ENCODE assay signal across 18 cellular contexts in the genomic region with DNA sequence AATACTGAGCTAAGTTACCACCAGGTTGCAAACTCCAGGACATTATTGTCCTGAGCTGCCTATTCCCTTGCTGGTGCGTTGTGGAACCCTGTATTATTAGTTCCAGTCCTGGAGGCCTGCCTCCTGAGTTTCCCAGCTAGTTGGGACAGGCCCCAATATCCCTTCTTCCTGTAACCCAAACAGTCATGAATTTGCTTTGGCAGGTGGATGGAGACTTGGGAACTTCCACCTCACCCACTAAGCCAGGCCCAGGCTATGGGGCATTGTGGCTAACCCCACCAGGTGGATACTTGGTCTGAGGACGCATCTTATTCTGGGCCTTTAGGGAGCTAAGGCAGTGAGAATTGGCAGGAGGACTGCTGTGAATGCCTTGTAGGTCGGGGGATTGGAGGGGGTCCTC. TPM values are rescaled to one million over a fixed set of nuclear protein-coding genes. Genes with fewer than 3 reads are reported as not detected.
DNase-seq lines count a peak whose midpoint lies in the region; ATAC-seq, FAIRE-seq and TF ChIP-seq lines count a peak whose summit lies in the region.
"Had no signal": no experiment of that assay in that cellular context is flagged by ENCODE, and none has a peak within 500 bp of the region (broad histone marks: within the 10 kb centered on the region; RNA-seq: fewer than 3 reads in every experiment).

No MANE protein-coding gene starts in this region.

- no peak for TF ChIP-seq CTCF in Caco-2 (IDR thresholded peaks at IDR 0.05; ENCODE audit: insufficient read depth in 1 of 2, low read depth in 1 of 2, low read length in 1 of 2, severe bottlenecking in 1 of 2, unreplicated experiment in 1 of 2)
- no peak for TF ChIP-seq CTCF in K562 (IDR thresholded peaks at IDR 0.05 in 2 of 3, conservative IDR thresholded peaks at IDR 0.05 in 1 of 3; ENCODE audit: insufficient read depth in 2 of 3, low read depth in 1 of 3, low read length in 3 of 3)
- TF ChIP-seq CTCF in natural killer cell (IDR thresholded peaks at IDR 0.05): no peak
- TF ChIP-seq CTCF in GM13977 (IDR thresholded peaks at IDR 0.05; ENCODE audit: extremely low read depth, insufficient read depth, missing control alignments): no peak

- H3K9me1 ChIP-seq in K562 (ENCODE audit: control insufficient read depth, insufficient read depth, low read length): peaks cover 10% of the 10 kb centered on the region

- no peaks in the 10 kb centered on the region for H3K9me3 Mint-ChIP-seq in Caco-2 (ENCODE audit: unreplicated experiment)
- H3K9me3 Mint-ChIP-seq in natural killer cell: no peaks in the 10 kb centered on the region
- H3K9me3 Mint-ChIP-seq: activated naive CD4-positive, alpha-beta T cell treated with anti-CD3 and anti-CD28 coated beads for 36 hours had no signal

- ATAC-seq in K562 (peak; percentile 29), natural killer cell (no peak), HG03108 (IDR thresholded peaks at IDR 0.05; ENCODE audit: unreplicated experiment) (no peak), HG02884 (IDR thresholded peaks at IDR 0.05; ENCODE audit: unreplicated experiment) (no peak)
- no peak for ATAC-seq in activated CD4-positive, CD25-positive, alpha-beta regulatory T cell treated with anti-CD3 and anti-CD28 coated beads, Interleukin-2, amount 50 U/mL, for 24 hours

- no peak for TF ChIP-seq EP300 in K562 (IDR thresholded peaks at IDR 0.05; ENCODE audit: low read length)

- intact Hi-C loops in Caco-2 (cut with micrococcal nuclease; ENCODE audit: unreplicated experiment): no loop called here
- intact Hi-C loops in K562 (cut with micrococcal nuclease): loop anchor here (10.0 kb wide), 1 partner anchor 54 kb away; a partner anchor contains a TSS
- intact Hi-C loops in natural killer cell (cut with micrococcal nuclease): no loop called here

- H3K4me1 ChIP-seq in Caco-2 (peaks cover 54% of the 10 kb centered on the region), K562 (replicated peaks in 1 of 2; ENCODE audit: control insufficient read depth in 2 of 2, insufficient read depth in 2 of 2, low read length in 2 of 2) (peaks cover 10 to 14% of the 10 kb centered on the region in 2 experiments; a peak in 4 of 5 replicates)
- H3K4me1 ChIP-seq: neural progenitor cell had no signal

- H3K4me1 Mint-ChIP-seq in Caco-2 (ENCODE audit: low read depth, unreplicated experiment) (peaks cover 6% of the 10 kb centered on the region), natural killer cell (peaks cover 13 to 19% of the 10 kb centered on the region in 2 donors)
- H3K4me1 Mint-ChIP-seq: neural progenitor cell had no signal

- H3K4me3 ChIP-seq in Caco-2 (ENCODE audit: low read depth, low read length): no peak overlapping the region
- H3K4me3 ChIP-seq in K562: no peak overlapping the region
- H3K4me3 ChIP-seq: neural progenitor cell, PC-9, thoracic aorta had no signal

- in situ Hi-C loops in K562 (cut with MboI): no loop called here
- in situ Hi-C loops in GM13977 (cut with MboI; ENCODE audit: low pct_unique_long_range_greater_than_20kb, low sequenced_read_pairs, unreplicated experiment): no loop called here

- H3K27ac Mint-ChIP-seq in Caco-2 (ENCODE audit: unreplicated experiment): no peak overlapping the region
- H3K27ac Mint-ChIP-seq in natural killer cell: peak overlapping the region; percentile 76 to 78
- H3K27ac Mint-ChIP-seq: neural progenitor cell had no signal

- H3K4me3 Mint-ChIP-seq in Caco-2 (ENCODE audit: unreplicated experiment): peak overlapping the region; percentile 46
- H3K4me3 Mint-ChIP-seq in natural killer cell: no peak overlapping the region
- H3K4me3 Mint-ChIP-seq: activated naive CD4-positive, alpha-beta T cell treated with anti-CD3 and anti-CD28 coated beads for 36 hours; neural progenitor cell had no signal

- H4K20me1 ChIP-seq in K562 (replicated peaks; ENCODE audit: control insufficient read depth, insufficient read depth, low read length): peaks cover 15% of the 10 kb centered on the region; the same call in 1 of the 2 replicates

- no peak overlapping the region for H3K9ac ChIP-seq in K562 (ENCODE audit: insufficient read depth in 1 of 2, low read depth in 2 of 2, low read length in 2 of 2)
- H3K9ac ChIP-seq: neural progenitor cell had no signal

- no peaks in the 10 kb centered on the region for H3K27me3 Mint-ChIP-seq in Caco-2 (ENCODE audit: insufficient read depth, unreplicated experiment)
- no peaks in the 10 kb centered on the region for H3K27me3 Mint-ChIP-seq in natural killer cell (ENCODE audit: low read depth in 2 of 2)

- H2AFZ ChIP-seq in K562 (ENCODE audit: low read depth, low read length): no peak overlapping the region
- H2AFZ ChIP-seq: neural progenitor cell, PC-9 had no signal

- no peak for FAIRE-seq in K562 (lab: Jason Lieb, UNC)
- FAIRE-seq: TTC549 had no signal

- H3K27ac ChIP-seq in K562 (ENCODE audit: extremely low read depth, low read depth, low read length): no peak overlapping the region
- H3K27ac ChIP-seq: neural progenitor cell, PC-9, thoracic aorta had no signal

- H3K36me3 Mint-ChIP-seq in Caco-2 (ENCODE audit: insufficient read depth, unreplicated experiment): peaks cover 55% of the 10 kb centered on the region
- no peaks in the 10 kb centered on the region for H3K36me3 Mint-ChIP-seq in natural killer cell

- POLR2A ChIA-PET in Caco-2 (lab: Charles Lee) (no interaction called here), HEK293T (lab: Yijun Ruan, JAX) (interaction anchor here (0.9 to 1.6 kb wide), 4 partner anchors 9 to 158 kb away, joined by 3 to 4 read pairs (median 4); no protein-coding TSS in a partner anchor), K562 (lab: Yijun Ruan, JAX) (interaction anchor here (0.5 to 1.8 kb wide), 6 partner anchors 11 to 1460 kb away, joined by 3 to 8 read pairs (median 3); no protein-coding TSS in a partner anchor)

- peaks cover 34% of the 10 kb centered on the region for H3K79me2 ChIP-seq in K562 (ENCODE audit: control insufficient read depth, insufficient read depth, low read length)

- no TSS peak for BruUV-seq in Caco-2 (replicated peaks; lab: Mats Ljungman, UMichigan)
- no TSS peak for BruUV-seq in K562 (replicated peaks; lab: Mats Ljungman, UMichigan)

- H3K4me2 ChIP-seq in K562 (ENCODE audit: insufficient read depth, low read length): no peak overlapping the region
- H3K4me2 ChIP-seq: neural progenitor cell, PC-9 had no signal

- DNase-seq in Caco-2 (no peak), HEK293T (ENCODE audit: extremely low spot score) (peak; percentile 3), K562 (ENCODE audit: extremely low read depth in 1 of 4, low spot score in 3 of 4) (no peak), natural killer cell (no peak), GM13977 (ENCODE audit: low spot score) (no peak)
- DNase-seq: activated naive CD4-positive, alpha-beta T cell treated with anti-CD3 and anti-CD28 coated beads for 36 hours; KG1; NCI-H1092; NCI-H2107; NCI-H526; PC-9; SW 1271 had no signal

- CTCF ChIA-PET in Caco-2 (lab: Charles Lee): no interaction called here
- CTCF ChIA-PET in HEK293T (lab: Yijun Ruan, JAX): no interaction called here
- CTCF ChIA-PET in K562 (lab: Yijun Ruan, JAX; ENCODE audit: low intra/inter-chr PET ratio): no interaction called here

- TF ChIP-seq RAD21 in K562 (CRISPR knock-in tag; conservative IDR thresholded peaks at IDR 0.05 in 1 of 2, IDR thresholded peaks at IDR 0.05 in 1 of 2): no peak

- 81% methylated on average over 3 of the region's 3 CpGs for WGBS in K562 (ENCODE audit: insufficient coverage, low coverage, missing lambda C conversion rate)

- TF ChIP-seq POLR2A in K562 (conservative IDR thresholded peaks at IDR 0.05): no peak

- H3K9me3 ChIP-seq in Caco-2: no peaks in the 10 kb centered on the region
- H3K9me3 ChIP-seq in K562 (replicated peaks; ENCODE audit: control insufficient read depth, insufficient read depth, low read depth, low read length): no peaks in the 10 kb centered on the region
- H3K9me3 ChIP-seq: thoracic aorta had no signal

- H3K36me3 ChIP-seq in Caco-2 (ENCODE audit: control insufficient read depth, insufficient read depth, low read length): peaks cover 9% of the 10 kb centered on the region
- H3K36me3 ChIP-seq in K562 (ENCODE audit: control insufficient read depth, insufficient read depth, low read length): peaks cover 47% of the 10 kb centered on the region

- no peaks in the 10 kb centered on the region for H3K27me3 ChIP-seq in Caco-2 (replicated peaks; ENCODE audit: control insufficient read depth, insufficient read depth, low read length)
- H3K27me3 ChIP-seq in K562 (ENCODE audit: control insufficient read depth in 2 of 2, insufficient read depth in 2 of 2, low read length in 2 of 2): no peaks in the 10 kb centered on the region
- H3K27me3 ChIP-seq: neural progenitor cell had no signal

RNA-seq across cellular contexts. Expression of a gene that starts 5.0 kb away (rescaled TPM):
- total RNA-seq in Caco-2 (2022) (233 and 264 TPM in 2 replicates), K562 (2014; rRNA removed) (136 and 164 TPM in 2 replicates), K562 (2014; rRNA removed; fragmentation: Illumina TruSeq; extraction: Trizol) (272 and 376 TPM in 2 replicates), K562 (2015; rRNA removed; fragmentation: Illumina TruSeq; extraction: Trizol) (221 and 223 TPM in 2 replicates), K562 (2021) (148 and 187 TPM in 2 replicates), natural killer cell (100 to 1,000 TPM; 356 to 419 (median 366) TPM)
- 281 and 417 TPM in 2 replicates for total RNA-seq in K562 (2011; cell fraction: chromatin; rRNA removed; ENCODE audit: low replicate concordance)
- total RNA-seq in K562 (2011; cell fraction: nucleolus; rRNA removed): 299 and 322 TPM in 2 replicates
- 302 and 316 TPM in 2 replicates for total RNA-seq in K562 (2011; cell fraction: nucleoplasm; rRNA removed)
- polyA plus RNA-seq in K562 (2011; rRNA removed) (194 and 209 TPM in 2 replicates), K562 (2014; fragmentation: Illumina TruSeq; extraction: Trizol) (221 and 255 TPM in 2 replicates), K562 (2014; fragmentation: Nextera tagmentation; extraction: Ambion mirVana) (10 to 100 TPM; 70.3 to 97.1 TPM), K562 (2014; rRNA removed) (246 and 259 TPM in 2 replicates)
- polyA plus RNA-seq in K562 (2011; cell fraction: cytosol; rRNA removed): 115 and 202 TPM in 2 replicates
- polyA plus RNA-seq in K562 (2011; cell fraction: nucleus; rRNA removed): 205 and 262 TPM in 2 replicates
- 193 and 291 TPM in 2 replicates for polyA plus RNA-seq in K562 (2012)
- 284 and 313 TPM in 2 replicates for polyA minus RNA-seq in K562 (2011; rRNA and poly(A)+ RNA removed)
- polyA minus RNA-seq in K562 (2011; cell fraction: cytosol; rRNA and poly(A)+ RNA removed): 86.3 and 98.5 TPM in 2 replicates
- polyA minus RNA-seq in K562 (2011; cell fraction: nucleus; rRNA and poly(A)+ RNA removed): 124 and 190 TPM in 2 replicates

RNA-seq across cellular contexts. Expression of a gene that starts 18.0 kb away (rescaled TPM):
- 41.8 and 46.5 TPM in 2 replicates for total RNA-seq in Caco-2 (2022)
- 81.3 and 231 TPM in 2 replicates for total RNA-seq in K562 (2011; cell fraction: chromatin; rRNA removed; ENCODE audit: low replicate concordance)
- 191 and 205 TPM in 2 replicates for total RNA-seq in K562 (2011; cell fraction: nucleolus; rRNA removed)
- 102 and 125 TPM in 2 replicates for total RNA-seq in K562 (2011; cell fraction: nucleoplasm; rRNA removed)
- total RNA-seq in K562 (2014; rRNA removed): 38.7 and 76.8 TPM in 2 replicates
- total RNA-seq in K562 (2014; rRNA removed; fragmentation: Illumina TruSeq; extraction: Trizol): 10.8 and 17.1 TPM in 2 replicates
- 27.3 and 31.4 TPM in 2 replicates for total RNA-seq in K562 (2015; rRNA removed; fragmentation: Illumina TruSeq; extraction: Trizol)
- total RNA-seq in K562 (2021): 64.7 and 70.5 TPM in 2 replicates
- polyA plus RNA-seq in K562 (2011; rRNA removed): 36.4 and 76.3 TPM in 2 replicates
- 94.9 and 138 TPM in 2 replicates for polyA plus RNA-seq in K562 (2011; cell fraction: cytosol; rRNA removed)
- polyA plus RNA-seq in K562 (2011; cell fraction: nucleus; rRNA removed): 246 and 327 TPM in 2 replicates
- 154 and 236 TPM in 2 replicates for polyA plus RNA-seq in K562 (2012)
- polyA plus RNA-seq in K562 (2014; fragmentation: Illumina TruSeq; extraction: Trizol): 30.4 and 54.9 TPM in 2 replicates
- polyA plus RNA-seq in K562 (2014; fragmentation: Nextera tagmentation; extraction: Ambion mirVana): 10 to 100 TPM in 1 of 2 experiments, 1 to 10 TPM in 1; 7.4 to 16.0 TPM
- 49.1 and 73.2 TPM in 2 replicates for polyA plus RNA-seq in K562 (2014; rRNA removed)
- polyA minus RNA-seq in K562 (2011; rRNA and poly(A)+ RNA removed): 25.8 and 28.7 TPM in 2 replicates
- 32.3 and 69.8 TPM in 2 replicates for polyA minus RNA-seq in K562 (2011; cell fraction: cytosol; rRNA and poly(A)+ RNA removed)
- polyA minus RNA-seq in K562 (2011; cell fraction: nucleus; rRNA and poly(A)+ RNA removed): 37.7 and 74.4 TPM in 2 replicates
- total RNA-seq in natural killer cell: 10 to 100 TPM; 52.5 to 62.9 (median 60.2) TPM

RNA-seq across cellular contexts. Expression of a gene that starts 39.7 kb away (rescaled TPM):
- 9.3 and 11.1 TPM in 2 replicates for total RNA-seq in Caco-2 (2022)
- 11.5 and 26.2 TPM in 2 replicates for total RNA-seq in K562 (2011; cell fraction: chromatin; rRNA removed; ENCODE audit: low replicate concordance)
- total RNA-seq in K562 (2011; cell fraction: nucleolus; rRNA removed): 15.1 and 16.5 TPM in 2 replicates
- total RNA-seq in K562 (2011; cell fraction: nucleoplasm; rRNA removed): 11.6 and 13.7 TPM in 2 replicates
- total RNA-seq in K562 (2014; rRNA removed): 5.4 and 6.7 TPM in 2 replicates
- 0.87 and 0.96 TPM in 2 replicates for total RNA-seq in K562 (2014; rRNA removed; fragmentation: Illumina TruSeq; extraction: Trizol)
- 1.5 and 2.0 TPM in 2 replicates for total RNA-seq in K562 (2015; rRNA removed; fragmentation: Illumina TruSeq; extraction: Trizol)
- 9.5 and 10.6 TPM in 2 replicates for total RNA-seq in K562 (2021)
- polyA plus RNA-seq in K562 (2011; rRNA removed): 3.9 and 7.1 TPM in 2 replicates
- 5.5 and 7.5 TPM in 2 replicates for polyA plus RNA-seq in K562 (2011; cell fraction: cytosol; rRNA removed)
- polyA plus RNA-seq in K562 (2011; cell fraction: nucleus; rRNA removed): 17.3 and 27.4 TPM in 2 replicates
- polyA plus RNA-seq in K562 (2012): 6.9 and 8.7 TPM in 2 replicates
- 6.1 and 7.5 TPM in 2 replicates for polyA plus RNA-seq in K562 (2014; fragmentation: Illumina TruSeq; extraction: Trizol)
- under 1 TPM; 0.62 to 0.87 TPM for polyA plus RNA-seq in K562 (2014; fragmentation: Nextera tagmentation; extraction: Ambion mirVana)
- 5.4 and 6.2 TPM in 2 replicates for polyA plus RNA-seq in K562 (2014; rRNA removed)
- polyA minus RNA-seq in K562 (2011; rRNA and poly(A)+ RNA removed): 3.5 and 3.9 TPM in 2 replicates
- polyA minus RNA-seq in K562 (2011; cell fraction: cytosol; rRNA and poly(A)+ RNA removed): 4.7 and 13.4 TPM in 2 replicates
- 4.3 and 5.7 TPM in 2 replicates for polyA minus RNA-seq in K562 (2011; cell fraction: nucleus; rRNA and poly(A)+ RNA removed)
- total RNA-seq in natural killer cell: 10 to 100 TPM; 34.9 to 41.8 (median 36.1) TPM

RNA-seq across cellular contexts. Expression of a gene that starts 57.7 kb away (rescaled TPM):
- 141 and 154 TPM in 2 replicates for total RNA-seq in Caco-2 (2022)
- 184 and 489 TPM in 2 replicates for total RNA-seq in K562 (2011; cell fraction: chromatin; rRNA removed; ENCODE audit: low replicate concordance)
- total RNA-seq in K562 (2011; cell fraction: nucleolus; rRNA removed): 634 and 715 TPM in 2 replicates
- 475 and 527 TPM in 2 replicates for total RNA-seq in K562 (2011; cell fraction: nucleoplasm; rRNA removed)
- 244 and 267 TPM in 2 replicates for total RNA-seq in K562 (2014; rRNA removed)
- 242 and 313 TPM in 2 replicates for total RNA-seq in K562 (2014; rRNA removed; fragmentation: Illumina TruSeq; extraction: Trizol)
- 219 and 244 TPM in 2 replicates for total RNA-seq in K562 (2015; rRNA removed; fragmentation: Illumina TruSeq; extraction: Trizol)
- 264 and 278 TPM in 2 replicates for total RNA-seq in K562 (2021)
- 228 and 411 TPM in 2 replicates for polyA plus RNA-seq in K562 (2011; rRNA removed)
- polyA plus RNA-seq in K562 (2011; cell fraction: cytosol; rRNA removed): 623 and 681 TPM in 2 replicates
- 365 and 432 TPM in 2 replicates for polyA plus RNA-seq in K562 (2011; cell fraction: nucleus; rRNA removed)
- polyA plus RNA-seq in K562 (2012): 242 and 270 TPM in 2 replicates
- 274 and 307 TPM in 2 replicates for polyA plus RNA-seq in K562 (2014; fragmentation: Illumina TruSeq; extraction: Trizol)
- polyA plus RNA-seq in K562 (2014; fragmentation: Nextera tagmentation; extraction: Ambion mirVana): 100 to 1,000 TPM; 569 to 987 TPM
- polyA plus RNA-seq in K562 (2014; rRNA removed): 238 and 281 TPM in 2 replicates
- polyA minus RNA-seq in K562 (2011; rRNA and poly(A)+ RNA removed): 291 and 319 TPM in 2 replicates
- 198 and 240 TPM in 2 replicates for polyA minus RNA-seq in K562 (2011; cell fraction: cytosol; rRNA and poly(A)+ RNA removed)
- polyA minus RNA-seq in K562 (2011; cell fraction: nucleus; rRNA and poly(A)+ RNA removed): 35.1 and 73.1 TPM in 2 replicates
- 100 to 1,000 TPM in 1 of 3 donors, 10 to 100 TPM in 2; 91.6 to 115 (median 97.6) TPM for total RNA-seq in natural killer cell
